ENCODE assay signal across 11 cellular contexts in genomic region chr7:131538071-131538790, GRCh38. TPM values are rescaled to one million over a fixed set of nuclear protein-coding genes. Genes with fewer than 3 reads are reported as not detected.
DNase-seq lines count a peak whose midpoint lies in the region; ATAC-seq, FAIRE-seq and TF ChIP-seq lines count a peak whose summit lies in the region.
"Had no signal": no experiment of that assay in that cellular context is flagged by ENCODE, and none has a peak within 500 bp of the region (broad histone marks: within the 10 kb centered on the region; RNA-seq: fewer than 3 reads in every experiment).

No MANE protein-coding gene starts in this region.

- H2AFZ ChIP-seq in K562 (ENCODE audit: low read depth, low read length) = no peak overlapping the region
- H2AFZ ChIP-seq in smooth muscle cell (ENCODE audit: low read depth) = no peak overlapping the region

- DNase-seq in HFFc6 (peak; percentile 20), K562 (ENCODE audit: extremely low read depth in 1 of 4, low spot score in 3 of 4) (no peak), iris pigment epithelial cell (ENCODE audit: low read depth) (peak; percentile 39), smooth muscle cell (lab: John Stamatoyannopoulos, UW; ENCODE audit: unreplicated experiment) (no peak), NOMO-1 treated with dmso at 0.1 percent for 144 hours (lab: John Stamatoyannopoulos, UW; ENCODE audit: unreplicated experiment) (no peak), NCI-H1105 (lab: John Stamatoyannopoulos, UW) (no peak), DMS53 treated with DMSO at 0.1 percent for 48 hours (lab: John Stamatoyannopoulos, UW; ENCODE audit: unreplicated experiment) (no peak)
- DNase-seq: activated CD8-positive, alpha-beta memory T cell treated with anti-CD3 and anti-CD28 coated beads for 24 hours; DMS79 had no signal

- no peaks in the 10 kb centered on the region for H3K79me2 ChIP-seq in K562 (ENCODE audit: control insufficient read depth, insufficient read depth, low read length)
- peaks cover under 1% of the 10 kb centered on the region for H3K79me2 ChIP-seq in smooth muscle cell (ENCODE audit: low read depth)

- no peak for TF ChIP-seq EP300 in K562 (IDR thresholded peaks at IDR 0.05; ENCODE audit: low read length)

- ATAC-seq in K562 (no peak), HG03175 (IDR thresholded peaks at IDR 0.05; ENCODE audit: unreplicated experiment) (no peak)

- H3K27ac ChIP-seq in K562 (ENCODE audit: extremely low read depth, low read depth, low read length) (no peak overlapping the region), smooth muscle cell (ENCODE audit: low read depth) (no peak overlapping the region)
- H3K27ac ChIP-seq: cardiac muscle cell had no signal

- no peak for FAIRE-seq in K562 (lab: Jason Lieb, UNC)

- CTCF ChIA-PET in K562 (lab: Yijun Ruan, JAX; ENCODE audit: low intra/inter-chr PET ratio) = no interaction called here

- H3K9me1 ChIP-seq in K562 (ENCODE audit: control insufficient read depth, insufficient read depth, low read length) = no peaks in the 10 kb centered on the region

- H3K4me1 Mint-ChIP-seq in HFFc6 (ENCODE audit: low read depth) = peaks cover 45% of the 10 kb centered on the region

- H3K9me3 Mint-ChIP-seq in HFFc6 = no peaks in the 10 kb centered on the region

- H3K4me3 Mint-ChIP-seq in HFFc6 = no peak overlapping the region

- intact Hi-C loops in K562 (cut with micrococcal nuclease) = no loop called here

- no TSS peak for BruUV-seq in K562 (replicated peaks; lab: Mats Ljungman, UMichigan)

- POLR2A ChIA-PET in K562 (lab: Yijun Ruan, JAX) = interaction anchor here (0.7 kb wide), 1 partner anchor 374 kb away, joined by 3 read pairs; no protein-coding TSS in a partner anchor

- H3K36me3 Mint-ChIP-seq in HFFc6 (ENCODE audit: low read depth) = no peaks in the 10 kb centered on the region

- H3K36me3 ChIP-seq in K562 (ENCODE audit: control insufficient read depth, insufficient read depth, low read length) = no peaks in the 10 kb centered on the region
- H3K36me3 ChIP-seq in smooth muscle cell (ENCODE audit: low read depth) = no peaks in the 10 kb centered on the region
- H3K36me3 ChIP-seq: cardiac muscle cell had no signal

- H3K9me3 ChIP-seq in K562 (replicated peaks; ENCODE audit: control insufficient read depth, insufficient read depth, low read depth, low read length) (no peaks in the 10 kb centered on the region), smooth muscle cell (replicated peaks; ENCODE audit: low read depth) (no peaks in the 10 kb centered on the region)

- H3K4me3 ChIP-seq in K562 (no peak overlapping the region), smooth muscle cell (no peak overlapping the region)
- H3K4me3 ChIP-seq: cardiac muscle cell had no signal

- H3K4me1 ChIP-seq in K562 (replicated peaks in 1 of 2; ENCODE audit: control insufficient read depth in 2 of 2, insufficient read depth in 2 of 2, low read length in 2 of 2) = peaks cover 0 to 3% of the 10 kb centered on the region in 2 experiments; a peak in 2 of 5 replicates
- peaks cover 19% of the 10 kb centered on the region for H3K4me1 ChIP-seq in smooth muscle cell (ENCODE audit: low read depth)

- no peak overlapping the region for H3K4me2 ChIP-seq in K562 (ENCODE audit: insufficient read depth, low read length)
- H3K4me2 ChIP-seq in smooth muscle cell = no peak overlapping the region

- in situ Hi-C loops in K562 (cut with MboI) = no loop called here

- peaks cover 9% of the 10 kb centered on the region for H4K20me1 ChIP-seq in K562 (replicated peaks; ENCODE audit: control insufficient read depth, insufficient read depth, low read length)
- no peaks in the 10 kb centered on the region for H4K20me1 ChIP-seq in smooth muscle cell (ENCODE audit: low read depth)

- H3K27me3 ChIP-seq in K562 (ENCODE audit: control insufficient read depth in 2 of 2, insufficient read depth in 2 of 2, low read length in 2 of 2) = peaks cover 51 to 92% of the 10 kb centered on the region in 2 experiments
- no peaks in the 10 kb centered on the region for H3K27me3 ChIP-seq in smooth muscle cell (ENCODE audit: low read depth)
- H3K27me3 ChIP-seq: cardiac muscle cell had no signal

- peaks cover 1% of the 10 kb centered on the region for H3K27me3 Mint-ChIP-seq in HFFc6 (ENCODE audit: insufficient read depth)

- TF ChIP-seq POLR2A in K562 (conservative IDR thresholded peaks at IDR 0.05) = no peak

- TF ChIP-seq RAD21 in K562 (CRISPR knock-in tag; conservative IDR thresholded peaks at IDR 0.05 in 1 of 2, IDR thresholded peaks at IDR 0.05 in 1 of 2) = no peak

- no peak overlapping the region; a peak in 1 of 4 replicates for H3K9ac ChIP-seq in K562 (ENCODE audit: insufficient read depth in 1 of 2, low read depth in 2 of 2, low read length in 2 of 2)
- peak overlapping the region; percentile 40 for H3K9ac ChIP-seq in smooth muscle cell (ENCODE audit: low read depth)

- 5% methylated on average over 12 of the region's 12 CpGs for WGBS in K562 (ENCODE audit: insufficient coverage, low coverage, missing lambda C conversion rate)
- WGBS in smooth muscle cell (ENCODE audit: low lambda C conversion rate) = 80% methylated on average over 12 of the region's 12 CpGs

- TF ChIP-seq CTCF in HFFc6 (IDR thresholded peaks at IDR 0.05) (no peak), K562 (IDR thresholded peaks at IDR 0.05 in 2 of 3, conservative IDR thresholded peaks at IDR 0.05 in 1 of 3; ENCODE audit: insufficient read depth in 2 of 3, low read depth in 1 of 3, low read length in 3 of 3) (no peak), smooth muscle cell (IDR thresholded peaks at IDR 0.05; ENCODE audit: borderline replicate concordance, insufficient read depth, poor library complexity, severe bottlenecking) (no peak)

- no peaks in the 10 kb centered on the region for H3F3A ChIP-seq in smooth muscle cell (ENCODE audit: low read depth)

- H3K27ac Mint-ChIP-seq in HFFc6 = peak overlapping the region; percentile 66

TF ChIP-seq in K562, 482 proteins besides CTCF, POLR2A, EP300 and RAD21:
- TF ChIP-seq ZFP36 (IDR thresholded peaks at IDR 0.05; ENCODE audit: low read depth, low read length, partially characterized antibody) (no peak), ZBTB7A (IDR thresholded peaks at IDR 0.05; ENCODE audit: borderline replicate concordance, control insufficient read depth, low read depth, low read length) (0 out of 2 replicates have a peak, but pooled peaks have one; percentile 19)

RNA-seq across cellular contexts. Expression of gene PODXL, which starts 18.2 kb away (rescaled TPM):
- 10 to 100 TPM; 10.4 to 23.2 (median 21.3) TPM for total RNA-seq in HFFc6 (2021; fragmentation: NEBNext Ultra II Directional; extraction: Animal tissue kit (Norgen Biotek cat#: 25700))
- 0.26 and 0.39 TPM in 2 replicates for total RNA-seq in K562 (2011; cell fraction: chromatin; rRNA removed; ENCODE audit: low replicate concordance)
- total RNA-seq in K562 (2011; cell fraction: nucleolus; rRNA removed) = 0.50 and 0.79 TPM in 2 replicates
- 0.37 and 0.76 TPM in 2 replicates for total RNA-seq in K562 (2011; cell fraction: nucleoplasm; rRNA removed)
- total RNA-seq in K562 (2014; rRNA removed) (0.05 and 0.16 TPM in 2 replicates), K562 (2014; rRNA removed; fragmentation: Illumina TruSeq; extraction: Trizol) (0.07 and 0.10 TPM in 2 replicates), K562 (2015; rRNA removed; fragmentation: Illumina TruSeq; extraction: Trizol) (0.15 and 0.18 TPM in 2 replicates), K562 (2021) (0.51 and 0.67 TPM in 2 replicates), smooth muscle cell (7.3 and 10.8 TPM in 2 replicates)
- polyA plus RNA-seq in K562 (2011; rRNA removed) (0.07 and 0.24 TPM in 2 replicates), K562 (2014; fragmentation: Illumina TruSeq; extraction: Trizol) (0.07 and 0.21 TPM in 2 replicates), K562 (2014; fragmentation: Nextera tagmentation; extraction: Ambion mirVana) (under 1 TPM; 0.01 to 0.03 TPM), K562 (2014; rRNA removed) (0.03 and 0.73 TPM in 2 replicates), smooth muscle cell (2.1 and 11.1 TPM in 2 replicates)
- 0.10 and 0.16 TPM in 2 replicates for polyA plus RNA-seq in K562 (2011; cell fraction: cytosol; rRNA removed)
- 0.38 and 0.45 TPM in 2 replicates for polyA plus RNA-seq in K562 (2011; cell fraction: nucleus; rRNA removed)
- polyA plus RNA-seq in K562 (2012) = 0.17 and 0.22 TPM in 2 replicates
- 0.24 and 0.39 TPM in 2 replicates for polyA minus RNA-seq in K562 (2011; rRNA and poly(A)+ RNA removed)
- polyA minus RNA-seq in K562 (2011; cell fraction: cytosol; rRNA and poly(A)+ RNA removed) = 1.8 and 2.1 TPM in 2 replicates
- polyA minus RNA-seq in K562 (2011; cell fraction: nucleus; rRNA and poly(A)+ RNA removed) = 0.54 and 0.56 TPM in 2 replicates

Comparison
In these comparisons a context has a peak if more than half of its experiments do, and no peak if none do; other contexts are left out.
1. DNase-seq: peak in HFFc6 (single experiment) and iris pigment epithelial cell (single experiment); none in K562 (0 of 4), smooth muscle cell (single experiment), NOMO-1 treated with dmso at 0.1 percent for 144 hours (single experiment), NCI-H1105 (single experiment) and DMS53 treated with DMSO at 0.1 percent for 48 hours (single experiment).